Comparison of ENCODE assay signal across 1 cellular context in the genomic region with DNA sequence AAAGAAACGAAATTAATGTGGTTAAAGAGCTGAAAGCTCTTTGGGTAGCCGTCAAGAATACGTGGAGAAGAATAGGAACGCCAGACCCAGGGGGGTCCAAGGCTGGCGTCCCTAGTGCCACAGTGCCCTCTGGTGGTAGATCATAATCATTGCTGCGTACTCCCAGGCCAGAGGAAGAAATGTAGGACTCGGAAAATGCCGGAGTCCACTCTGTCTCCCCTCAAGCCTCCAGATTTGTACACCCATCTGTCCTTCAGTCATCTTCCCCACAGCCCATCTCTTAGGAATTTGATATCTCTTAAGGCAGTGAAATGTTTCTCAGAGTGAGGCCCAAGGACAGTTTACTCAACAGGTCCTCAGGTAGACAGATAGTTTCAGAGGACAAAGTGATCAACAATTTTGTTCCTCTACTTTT.
TF ChIP-seq lines count a peak whose summit lies in the region.

No MANE protein-coding gene starts in this region.

TF ChIP-seq in K562, 482 proteins besides CTCF, POLR2A, EP300 and RAD21 (continued from another document):
- peak; percentile 93 for TF ChIP-seq SMC3 (conservative IDR thresholded peaks at IDR 0.05; ENCODE audit: insufficient read depth, low read depth, low read length)
